Comparison of ENCODE assay signal across 8 cellular contexts in genomic region chr6:31403990-31404364, GRCh38. TPM values are rescaled to one million over a fixed set of nuclear protein-coding genes. Genes with fewer than 3 reads are reported as not detected.
DNase-seq lines count a peak whose midpoint lies in the region; ATAC-seq and TF ChIP-seq lines count a peak whose summit lies in the region.
"Not testable (repeated sequence)": the region's sequence is repeated elsewhere in the genome, so short reads cannot be mapped to it uniquely, and the experiment has no call there.

No MANE protein-coding gene starts in this region.

- peak overlapping the region; percentile 79 for H3K4me2 ChIP-seq in DND-41 (ENCODE audit: insufficient read depth, low read length)

- H3K4me3 ChIP-seq in DND-41 (ENCODE audit: low read depth in 1 of 2, low read length in 2 of 2): peak overlapping the region in 1 of 2 experiments; percentile 79; a peak in 2 of 4 replicates
- peak overlapping the region; percentile 88 for H3K4me3 ChIP-seq in NT2/D1 (ENCODE audit: insufficient read length, low read depth)
- H3K4me3 ChIP-seq in cardiac fibroblast (replicated peaks in 1 of 2; ENCODE audit: low read depth in 2 of 2, low read length in 2 of 2): peak overlapping the region; percentile 80 to 86
- peak overlapping the region; percentile 87 for H3K4me3 ChIP-seq in rectal smooth muscle tissue (ENCODE audit: low read length)
- H3K4me3 ChIP-seq in upper lobe of left lung: peak overlapping the region; percentile 50 to 82 (median 66)

- TF ChIP-seq POLR2A in upper lobe of left lung (IDR thresholded peaks at IDR 0.05): not testable (repeated sequence)

- H3K79me2 ChIP-seq in DND-41 (ENCODE audit: insufficient read depth, low read length): peaks cover 91% of the 10 kb centered on the region

- H3K27ac ChIP-seq in DND-41 (ENCODE audit: low read length): not testable (repeated sequence)
- H3K27ac ChIP-seq in rectal smooth muscle tissue (ENCODE audit: low read depth, low read length) (peak overlapping the region; percentile 97), upper lobe of left lung (peak overlapping the region; percentile 94 to 100 (median 98))

- peaks cover 56% of the 10 kb centered on the region for H3K4me1 Mint-ChIP-seq in activated CD8-positive, alpha-beta T cell treated with anti-CD3 and anti-CD28 coated beads, Interleukin-2, amount 10 ng/mL, durations not matched to agents 7 days and 5 days (ENCODE audit: low read depth)
- not testable (repeated sequence) for H3K4me1 Mint-ChIP-seq in glutamatergic neuron (ENCODE audit: low read depth, unreplicated experiment)
- peaks cover 42% of the 10 kb centered on the region for H3K4me1 Mint-ChIP-seq in mesothelial cell of epicardium

- not testable (repeated sequence) for TF ChIP-seq EP300 in upper lobe of left lung (IDR thresholded peaks at IDR 0.05)

- not testable (repeated sequence) for H3K9me3 Mint-ChIP-seq in activated CD8-positive, alpha-beta T cell treated with anti-CD3 and anti-CD28 coated beads, Interleukin-2, amount 10 ng/mL, durations not matched to agents 7 days and 5 days (ENCODE audit: insufficient read depth); glutamatergic neuron (ENCODE audit: unreplicated experiment); mesothelial cell of epicardium

- TF ChIP-seq CTCF in DND-41 (IDR thresholded peaks at IDR 0.05; ENCODE audit: borderline replicate concordance, extremely low read depth, low read length, poor library complexity, severe bottlenecking); cardiac fibroblast (IDR thresholded peaks at IDR 0.05; ENCODE audit: low read depth, low read length); glutamatergic neuron (IDR thresholded peaks at IDR 0.05; ENCODE audit: partially characterized antibody, unreplicated experiment); mesothelial cell of epicardium (IDR thresholded peaks at IDR 0.05; ENCODE audit: unreplicated experiment); upper lobe of left lung (IDR thresholded peaks at IDR 0.05): not testable (repeated sequence)

- 10 to 24% methylated on average over 7 to 13 of the region's 18 CpGs for WGBS in upper lobe of left lung, 2 donors

- H3K36me3 Mint-ChIP-seq in activated CD8-positive, alpha-beta T cell treated with anti-CD3 and anti-CD28 coated beads, Interleukin-2, amount 10 ng/mL, durations not matched to agents 7 days and 5 days (ENCODE audit: low read depth): peaks cover 20% of the 10 kb centered on the region
- not testable (repeated sequence) for H3K36me3 Mint-ChIP-seq in glutamatergic neuron (ENCODE audit: unreplicated experiment); mesothelial cell of epicardium

- DNase-seq in DND-41; NT2/D1 (ENCODE audit: low read depth, low spot score); activated CD8-positive, alpha-beta T cell treated with anti-CD3 and anti-CD28 coated beads, Interleukin-2, amount 10 ng/mL, durations not matched to agents 7 days and 5 days; cardiac fibroblast (ENCODE audit: low read depth in 2 of 2); mesothelial cell of epicardium (ENCODE audit: low spot score in 2 of 2, unreplicated experiment in 2 of 2): not testable (repeated sequence)
- DNase-seq in glutamatergic neuron (peak; percentile 47), upper lobe of left lung (peak in 1 of 2 donors; percentile 31)

- not testable (repeated sequence) for H2AFZ ChIP-seq in DND-41 (ENCODE audit: low read depth, low read length)

- not testable (repeated sequence) for ATAC-seq in DND-41 (ENCODE audit: insufficient read depth, low read depth); activated CD8-positive, alpha-beta T cell treated with anti-CD3 and anti-CD28 coated beads, Interleukin-2, amount 10 ng/mL, durations not matched to agents 7 days and 5 days; upper lobe of left lung (ENCODE audit: low FRiP score in 2 of 2)

- not testable (repeated sequence) for H3K27me3 ChIP-seq in DND-41 (ENCODE audit: insufficient read depth, low read length, poor library complexity); NT2/D1 (ENCODE audit: insufficient read depth, insufficient read length); rectal smooth muscle tissue (ENCODE audit: control insufficient read depth, insufficient read depth, low read length); upper lobe of left lung

- H3K27ac Mint-ChIP-seq in activated CD8-positive, alpha-beta T cell treated with anti-CD3 and anti-CD28 coated beads, Interleukin-2, amount 10 ng/mL, durations not matched to agents 7 days and 5 days: peak overlapping the region; percentile 64
- H3K27ac Mint-ChIP-seq in glutamatergic neuron (ENCODE audit: unreplicated experiment): not testable (repeated sequence)
- H3K27ac Mint-ChIP-seq in mesothelial cell of epicardium: peak overlapping the region; percentile 84

- H3K9ac ChIP-seq in DND-41 (ENCODE audit: low read depth, low read length): peak overlapping the region; percentile 85; the same call in 1 of the 2 replicates
- H3K9ac ChIP-seq in NT2/D1 (ENCODE audit: insufficient read length, low read depth): peak overlapping the region; percentile 87
- peak overlapping the region; percentile 35 for H3K9ac ChIP-seq in rectal smooth muscle tissue (ENCODE audit: low read length)

- POLR2A ChIA-PET in activated CD8-positive, alpha-beta T cell treated with anti-CD3 and anti-CD28 coated beads, Interleukin-2, amount 10 ng/mL, durations not matched to agents 7 days and 5 days (lab: Charles Lee): interaction anchor here (1.2 kb wide), 1 partner anchor 131 kb away, joined by 3 read pairs; no protein-coding TSS in a partner anchor

- H4K20me1 ChIP-seq in DND-41 (ENCODE audit: insufficient read depth, low read length): peaks cover 61% of the 10 kb centered on the region

- peaks cover 45% of the 10 kb centered on the region for H3K4me1 ChIP-seq in DND-41 (ENCODE audit: insufficient read depth, low read length)
- H3K4me1 ChIP-seq in NT2/D1 (ENCODE audit: insufficient read depth, insufficient read length): not testable (repeated sequence)
- peaks cover 15% of the 10 kb centered on the region for H3K4me1 ChIP-seq in rectal smooth muscle tissue (ENCODE audit: control insufficient read depth, insufficient read depth, low read length)
- H3K4me1 ChIP-seq in upper lobe of left lung: peaks cover 37 to 68% (median 43%) of the 10 kb centered on the region in 4 donors

- not testable (repeated sequence) for H3K27me3 Mint-ChIP-seq in activated CD8-positive, alpha-beta T cell treated with anti-CD3 and anti-CD28 coated beads, Interleukin-2, amount 10 ng/mL, durations not matched to agents 7 days and 5 days (ENCODE audit: low read depth); mesothelial cell of epicardium (ENCODE audit: low read depth)
- H3K27me3 Mint-ChIP-seq in glutamatergic neuron (ENCODE audit: unreplicated experiment): peaks cover 27% of the 10 kb centered on the region

- CTCF ChIA-PET in activated CD8-positive, alpha-beta T cell treated with anti-CD3 and anti-CD28 coated beads, Interleukin-2, amount 10 ng/mL, durations not matched to agents 7 days and 5 days (lab: Charles Lee): interaction anchor here (1.3 to 7.9 kb wide), 2 partner anchors 39 to 44 kb away, joined by 3 to 93 read pairs; no protein-coding TSS in a partner anchor

- H3K36me3 ChIP-seq in DND-41 (ENCODE audit: insufficient read depth, low read length); NT2/D1 (ENCODE audit: insufficient read depth, insufficient read length, low read length); rectal smooth muscle tissue (ENCODE audit: control insufficient read depth, insufficient read depth, low read length); upper lobe of left lung: not testable (repeated sequence)

- H3K9me3 ChIP-seq in DND-41 (ENCODE audit: insufficient read depth, low read length, severe bottlenecking); NT2/D1 (ENCODE audit: insufficient read depth, low read length); upper lobe of left lung: not testable (repeated sequence)

- H3K4me3 Mint-ChIP-seq in activated CD8-positive, alpha-beta T cell treated with anti-CD3 and anti-CD28 coated beads, Interleukin-2, amount 10 ng/mL, durations not matched to agents 7 days and 5 days: peak overlapping the region; percentile 81
- peak overlapping the region; percentile 97 for H3K4me3 Mint-ChIP-seq in glutamatergic neuron (ENCODE audit: unreplicated experiment)
- H3K4me3 Mint-ChIP-seq in mesothelial cell of epicardium: peak overlapping the region; percentile 92

RNA-seq across cellular contexts. Expression of gene MICA, which starts 0.6 kb away (rescaled TPM):
- total RNA-seq in activated CD8-positive, alpha-beta T cell treated with anti-CD3 and anti-CD28 coated beads, Interleukin-2, amount 10 ng/mL, durations not matched to agents 7 days and 5 days: 1 to 10 TPM; 8.7 to 9.0 TPM
- total RNA-seq in glutamatergic neuron (ENCODE audit: unreplicated experiment) (0.42 TPM), mesothelial cell of epicardium (14.1 to 16.1 TPM (median 15.5 TPM) in 3 replicates), upper lobe of left lung (10 to 100 TPM; 21.6 to 81.7 (median 31.4) TPM)

RNA-seq across cellular contexts. Expression of gene HLA-B, which starts 47.0 kb away (rescaled TPM):
- 1,000 to 10,000 TPM; 3,406 to 3,473 TPM for total RNA-seq in activated CD8-positive, alpha-beta T cell treated with anti-CD3 and anti-CD28 coated beads, Interleukin-2, amount 10 ng/mL, durations not matched to agents 7 days and 5 days
- total RNA-seq in glutamatergic neuron (ENCODE audit: unreplicated experiment) (11.4 TPM), mesothelial cell of epicardium (43.9 to 47.7 TPM (median 46.6 TPM) in 3 replicates), upper lobe of left lung (1,000 to 10,000 TPM; 1,716 to 2,968 (median 2,484) TPM)

Comparison
In these comparisons a context has a peak if more than half of its experiments do, and no peak if none do; other contexts are left out.
1. H3K9ac ChIP-seq: peak in every context shown above with its lines; median percentile 87 in NT2/D1; 85 in DND-41; 35 in rectal smooth muscle tissue.
2. RNA of gene HLA-B, which starts 47.0 kb away (total RNA-seq): 3,406 to 3,473 TPM in activated CD8-positive, alpha-beta T cell treated with anti-CD3 and anti-CD28 coated beads, Interleukin-2, amount 10 ng/mL, durations not matched to agents 7 days and 5 days and 1,716 to 2,968 TPM in upper lobe of left lung; 43.9 to 47.7 TPM in mesothelial cell of epicardium and 11.4 TPM in glutamatergic neuron (single experiment); every median in the first group is over 10 times any median in the second.
3. Peak in every context shown above with its lines, with median percentiles within 50 percentile points of each other: H3K4me3 Mint-ChIP-seq.